11 cellular contexts compared by ENCODE assay signal in genomic region chr15:37289109-37289765, GRCh38.
A peak's percentile ranks its signal among the peaks of the same experiment; 100 is the strongest.
DNase-seq lines count a peak whose midpoint lies in the region; TF ChIP-seq lines count a peak whose summit lies in the region.
"Had no signal": no experiment of that assay in that cellular context is flagged by ENCODE, and none has a peak within 500 bp of the region (broad histone marks: within the 10 kb centered on the region; RNA-seq: fewer than 3 reads in every experiment).

No MANE protein-coding gene starts in this region.

- H3F3A ChIP-seq in neural progenitor cell (ENCODE audit: low read depth) = no peaks in the 10 kb centered on the region

- no peak overlapping the region for H3K27ac ChIP-seq in neural progenitor cell
- H3K27ac ChIP-seq in neuronal stem cell (replicated peaks; ENCODE audit: low read length) = no peak overlapping the region
- H3K27ac ChIP-seq: gastroesophageal sphincter, parathyroid adenoma had no signal

- no peak overlapping the region for H4K8ac ChIP-seq in neuronal stem cell (ENCODE audit: low read depth, low read length)

- no peak overlapping the region for H3K14ac ChIP-seq in neuronal stem cell (ENCODE audit: low read length)

- H4K91ac ChIP-seq in neuronal stem cell (ENCODE audit: low read depth, low read length, poor library complexity) = no peak overlapping the region

- no peaks in the 10 kb centered on the region for H3K36me3 ChIP-seq in neural progenitor cell
- no peaks in the 10 kb centered on the region for H3K36me3 ChIP-seq in neuronal stem cell (replicated peaks in 1 of 2; ENCODE audit: control insufficient read depth in 2 of 2, insufficient read depth in 2 of 2, low read length in 2 of 2)
- H3K36me3 ChIP-seq: gastroesophageal sphincter had no signal

- no peaks in the 10 kb centered on the region for H3K79me2 ChIP-seq in neural progenitor cell (ENCODE audit: low read depth)
- H3K79me2 ChIP-seq: parathyroid adenoma had no signal

- WGBS in neuronal stem cell (ENCODE audit: extremely low coverage in 2 of 2, insufficient read length in 2 of 2, insufficient replicate concordance in 1 of 2), 2 donors = no CpG with 5 or more reads among the region's 3 CpGs

- H2BK12ac ChIP-seq in neuronal stem cell (ENCODE audit: low read length) = no peak overlapping the region

- H3K27me3 Mint-ChIP-seq in chondrocyte (ENCODE audit: low read depth) (peaks cover 4% of the 10 kb centered on the region), neural progenitor cell (ENCODE audit: insufficient read depth, low read depth) (no peaks in the 10 kb centered on the region)
- H3K27me3 Mint-ChIP-seq: T-cell had no signal

- H3K4me3 ChIP-seq in neural progenitor cell (no peak overlapping the region), neuronal stem cell (ENCODE audit: low read length in 2 of 2) (no peak overlapping the region)
- H3K4me3 ChIP-seq: gastroesophageal sphincter had no signal

- DNase-seq in GDM1 (lab: John Stamatoyannopoulos, UW) (peak; percentile 14), NCI-H1417 treated with DMSO at 0.1 percent for 48 hours (lab: John Stamatoyannopoulos, UW) (peak; percentile 3), chondrocyte (ENCODE audit: low spot score) (no peak), neural progenitor cell (ENCODE audit: low spot score) (peak; percentile 50), NCI-H774 (lab: John Stamatoyannopoulos, UW) (no peak), neuronal stem cell (ENCODE audit: low spot score) (no peak)
- no peak for DNase-seq in stimulated activated naive CD4-positive, alpha-beta T cell (lab: John Stamatoyannopoulos, UW)
- DNase-seq: KG1, T-cell had no signal

- no peak overlapping the region for H2AFZ ChIP-seq in neural progenitor cell (replicated peaks)
- H2AFZ ChIP-seq in neuronal stem cell (ENCODE audit: low read length) = no peak overlapping the region
- H2AFZ ChIP-seq: parathyroid adenoma had no signal

- no peaks in the 10 kb centered on the region for H3K4me1 ChIP-seq in neural progenitor cell
- H3K4me1 ChIP-seq in neuronal stem cell (ENCODE audit: control insufficient read depth in 2 of 2, insufficient read depth in 1 of 2, low read depth in 1 of 2, low read length in 2 of 2) = no peaks in the 10 kb centered on the region
- H3K4me1 ChIP-seq: gastroesophageal sphincter, parathyroid adenoma had no signal

- H2BK5ac ChIP-seq in neuronal stem cell (ENCODE audit: low read length) = no peak overlapping the region

- H3K4me1 Mint-ChIP-seq in chondrocyte (ENCODE audit: low read depth) = no peaks in the 10 kb centered on the region
- H3K4me1 Mint-ChIP-seq in neural progenitor cell = no peaks in the 10 kb centered on the region
- H3K4me1 Mint-ChIP-seq: T-cell had no signal

- no peak overlapping the region for H2BK120ac ChIP-seq in neuronal stem cell (ENCODE audit: low read depth, low read length)

- no peaks in the 10 kb centered on the region for H4K20me1 ChIP-seq in neural progenitor cell (ENCODE audit: low read depth)

- H3K4ac ChIP-seq in neuronal stem cell (ENCODE audit: low read length) = no peak overlapping the region

- H3K9me3 ChIP-seq in neural progenitor cell (ENCODE audit: low read depth) (no peaks in the 10 kb centered on the region), neuronal stem cell (replicated peaks in 1 of 2; ENCODE audit: control insufficient read depth in 2 of 2, insufficient read depth in 1 of 2, low read depth in 1 of 2, low read length in 2 of 2) (no peaks in the 10 kb centered on the region)
- H3K9me3 ChIP-seq: gastroesophageal sphincter had no signal

- H3K36me3 Mint-ChIP-seq in chondrocyte (ENCODE audit: low read depth) (no peaks in the 10 kb centered on the region), neural progenitor cell (no peaks in the 10 kb centered on the region)
- H3K36me3 Mint-ChIP-seq: T-cell had no signal

- H3K23ac ChIP-seq in neuronal stem cell (ENCODE audit: low read depth, low read length, poor library complexity) = no peak overlapping the region

- H3K27me3 ChIP-seq in neural progenitor cell (no peaks in the 10 kb centered on the region), neuronal stem cell (ENCODE audit: control insufficient read depth in 3 of 3, insufficient read depth in 3 of 3, low read depth in 1 of 3, low read length in 3 of 3) (no peaks in the 10 kb centered on the region)
- H3K27me3 ChIP-seq: gastroesophageal sphincter had no signal

- H2BK15ac ChIP-seq in neuronal stem cell (ENCODE audit: low read length) = no peak overlapping the region

- TF ChIP-seq CTCF in chondrocyte (IDR thresholded peaks at IDR 0.05) (peak; percentile 68), neural progenitor cell (IDR thresholded peaks at IDR 0.05) (peak; percentile 56)

- H3K4me2 ChIP-seq in neural progenitor cell (no peak overlapping the region), neuronal stem cell (ENCODE audit: insufficient read depth, low read length, poor library complexity, severe bottlenecking) (no peak overlapping the region)

- H3K9ac ChIP-seq in neural progenitor cell (no peak overlapping the region), neuronal stem cell (ENCODE audit: low read depth, low read length, poor library complexity) (no peak overlapping the region)
- H3K9ac ChIP-seq: parathyroid adenoma had no signal

- no peak overlapping the region for H3K27ac Mint-ChIP-seq in chondrocyte (ENCODE audit: unreplicated experiment)
- no peak overlapping the region for H3K27ac Mint-ChIP-seq in neural progenitor cell
- H3K27ac Mint-ChIP-seq: T-cell had no signal

- H3K4me3 Mint-ChIP-seq in chondrocyte (ENCODE audit: unreplicated experiment) = no peak overlapping the region
- H3K4me3 Mint-ChIP-seq in neural progenitor cell = no peak overlapping the region
- H3K4me3 Mint-ChIP-seq: T-cell had no signal

- H3K18ac ChIP-seq in neuronal stem cell (ENCODE audit: low read length) = no peak overlapping the region

- H2AK5ac ChIP-seq in neuronal stem cell (ENCODE audit: low read depth, low read length) = no peak overlapping the region

- H3K9me3 Mint-ChIP-seq in chondrocyte (ENCODE audit: low read depth) (peaks cover 5% of the 10 kb centered on the region), neural progenitor cell (peaks cover 3% of the 10 kb centered on the region)

- no peaks in the 10 kb centered on the region for H3K79me1 ChIP-seq in neuronal stem cell (ENCODE audit: low read depth, low read length)

Comparison
In these comparisons a context has a peak if more than half of its experiments do, and no peak if none do; other contexts are left out.
1. DNase-seq: peak in GDM1 (single experiment), NCI-H1417 treated with DMSO at 0.1 percent for 48 hours (single experiment) and neural progenitor cell (single experiment); none in chondrocyte (single experiment), NCI-H774 (single experiment), stimulated activated naive CD4-positive, alpha-beta T cell (0 of 6) and neuronal stem cell (single experiment).